Comparison of ENCODE assay signal across 7 cellular contexts in genomic region chr5:72234265-72234700, GRCh38.
DNase-seq lines count a peak whose midpoint lies in the region; ATAC-seq and TF ChIP-seq lines count a peak whose summit lies in the region.

No MANE protein-coding gene starts in this region.

- CTCF ChIA-PET in activated CD8-positive, alpha-beta T cell treated with anti-CD3 and anti-CD28 coated beads, Interleukin-2, amount 10 ng/mL, durations not matched to agents 7 days and 5 days (lab: Charles Lee) = interaction anchor here (1.0 to 1.4 kb wide), 3 partner anchors 12 to 634 kb away, joined by 3 read pairs; no protein-coding TSS in a partner anchor

- H3K4me1 ChIP-seq in uterus = peaks cover 0 to 7% of the 10 kb centered on the region in 2 donors

- peak; percentile 47 for DNase-seq in GM13977 (ENCODE audit: low spot score)
- DNase-seq in activated CD8-positive, alpha-beta T cell treated with anti-CD3 and anti-CD28 coated beads, Interleukin-2, amount 10 ng/mL, durations not matched to agents 7 days and 5 days = peak; percentile 60
- peak in 3 of 10 donors; percentile 6 to 57 (median 25) for DNase-seq in naive thymus-derived CD8-positive, alpha-beta T cell
- no peak for DNase-seq in uterus
- no peak for DNase-seq in mesenteric fat pad (ENCODE audit: low spot score)

- TF ChIP-seq CTCF in GM13977 (IDR thresholded peaks at IDR 0.05; ENCODE audit: extremely low read depth, insufficient read depth, missing control alignments) (no peak), uterus (IDR thresholded peaks at IDR 0.05) (no peak)

- in situ Hi-C loops in GM13977 (cut with MboI; ENCODE audit: low pct_unique_long_range_greater_than_20kb, low sequenced_read_pairs, unreplicated experiment) = no loop called here

- H3K36me3 Mint-ChIP-seq in activated CD8-positive, alpha-beta T cell treated with anti-CD3 and anti-CD28 coated beads, Interleukin-2, amount 10 ng/mL, durations not matched to agents 7 days and 5 days (ENCODE audit: low read depth) = peaks cover 50% of the 10 kb centered on the region
- peaks cover 0 to 72% (median 34%) of the 10 kb centered on the region in 3 donors for H3K36me3 Mint-ChIP-seq in naive thymus-derived CD8-positive, alpha-beta T cell

- intact Hi-C loops in uterus (cut with DNase I; ENCODE audit: low total_unique reads) = no loop called here

- H3K4me1 Mint-ChIP-seq in activated CD8-positive, alpha-beta T cell treated with anti-CD3 and anti-CD28 coated beads, Interleukin-2, amount 10 ng/mL, durations not matched to agents 7 days and 5 days (ENCODE audit: low read depth) = peaks cover 43% of the 10 kb centered on the region
- H3K4me1 Mint-ChIP-seq in naive thymus-derived CD8-positive, alpha-beta T cell = peaks cover 19 to 56% (median 43%) of the 10 kb centered on the region in 4 donors

- H3K4me3 Mint-ChIP-seq in activated CD8-positive, alpha-beta T cell treated with anti-CD3 and anti-CD28 coated beads, Interleukin-2, amount 10 ng/mL, durations not matched to agents 7 days and 5 days = peak overlapping the region; percentile 18
- H3K4me3 Mint-ChIP-seq in naive thymus-derived CD8-positive, alpha-beta T cell = peak overlapping the region in 3 of 10 donors; percentile 5 to 43 (median 24)

- H3K27me3 ChIP-seq in uterus = no peaks in the 10 kb centered on the region

- no peaks in the 10 kb centered on the region for H3K9me3 Mint-ChIP-seq in activated CD8-positive, alpha-beta T cell treated with anti-CD3 and anti-CD28 coated beads, Interleukin-2, amount 10 ng/mL, durations not matched to agents 7 days and 5 days (ENCODE audit: insufficient read depth)
- no peaks in the 10 kb centered on the region for H3K9me3 Mint-ChIP-seq in naive thymus-derived CD8-positive, alpha-beta T cell

- no peaks in the 10 kb centered on the region for H3K36me3 ChIP-seq in uterus

- ATAC-seq in GM21381 (IDR thresholded peaks at IDR 0.05; ENCODE audit: unreplicated experiment) = peak; percentile 94
- ATAC-seq in HG03575 (IDR thresholded peaks at IDR 0.05; ENCODE audit: extremely low read depth, insufficient number of reproducible peaks, low FRiP score, unreplicated experiment) = peak; percentile 77
- peak; percentile 87 for ATAC-seq in activated CD8-positive, alpha-beta T cell treated with anti-CD3 and anti-CD28 coated beads, Interleukin-2, amount 10 ng/mL, durations not matched to agents 7 days and 5 days
- ATAC-seq in naive thymus-derived CD8-positive, alpha-beta T cell = peak; percentile 27 to 50

- no peak overlapping the region for H3K27ac ChIP-seq in uterus

- H3K9me3 ChIP-seq in uterus = no peaks in the 10 kb centered on the region

- H3K4me3 ChIP-seq in uterus = no peak overlapping the region

- POLR2A ChIA-PET in activated CD8-positive, alpha-beta T cell treated with anti-CD3 and anti-CD28 coated beads, Interleukin-2, amount 10 ng/mL, durations not matched to agents 7 days and 5 days (lab: Charles Lee) = interaction anchor here (1.0 kb wide), 1 partner anchor 87 kb away, joined by 4 read pairs; no protein-coding TSS in a partner anchor
- POLR2A ChIA-PET in naive thymus-derived CD8-positive, alpha-beta T cell (lab: Charles Lee) = no interaction called here

- TF ChIP-seq POLR2A in uterus (IDR thresholded peaks at IDR 0.05) = no peak

- peak overlapping the region; percentile 70 for H3K27ac Mint-ChIP-seq in activated CD8-positive, alpha-beta T cell treated with anti-CD3 and anti-CD28 coated beads, Interleukin-2, amount 10 ng/mL, durations not matched to agents 7 days and 5 days
- H3K27ac Mint-ChIP-seq in naive thymus-derived CD8-positive, alpha-beta T cell = peak overlapping the region in 2 of 10 donors; percentile 53 to 55

- no peaks in the 10 kb centered on the region for H3K27me3 Mint-ChIP-seq in activated CD8-positive, alpha-beta T cell treated with anti-CD3 and anti-CD28 coated beads, Interleukin-2, amount 10 ng/mL, durations not matched to agents 7 days and 5 days (ENCODE audit: low read depth)
- H3K27me3 Mint-ChIP-seq in naive thymus-derived CD8-positive, alpha-beta T cell = no peaks in the 10 kb centered on the region

Comparison
In these comparisons a context has a peak if more than half of its experiments do, and no peak if none do; other contexts are left out.
1. DNase-seq: peak in GM13977 (single experiment) and activated CD8-positive, alpha-beta T cell treated with anti-CD3 and anti-CD28 coated beads, Interleukin-2, amount 10 ng/mL, durations not matched to agents 7 days and 5 days (single experiment); none in uterus (0 of 2) and mesenteric fat pad (single experiment).
2. ATAC-seq: peak in every context shown above with its lines; median percentile 94 in GM21381; 87 in activated CD8-positive, alpha-beta T cell treated with anti-CD3 and anti-CD28 coated beads, Interleukin-2, amount 10 ng/mL, durations not matched to agents 7 days and 5 days; 77 in HG03575; 38 in naive thymus-derived CD8-positive, alpha-beta T cell.